Comparison of ENCODE assay signal across 9 cellular contexts in the genomic region with DNA sequence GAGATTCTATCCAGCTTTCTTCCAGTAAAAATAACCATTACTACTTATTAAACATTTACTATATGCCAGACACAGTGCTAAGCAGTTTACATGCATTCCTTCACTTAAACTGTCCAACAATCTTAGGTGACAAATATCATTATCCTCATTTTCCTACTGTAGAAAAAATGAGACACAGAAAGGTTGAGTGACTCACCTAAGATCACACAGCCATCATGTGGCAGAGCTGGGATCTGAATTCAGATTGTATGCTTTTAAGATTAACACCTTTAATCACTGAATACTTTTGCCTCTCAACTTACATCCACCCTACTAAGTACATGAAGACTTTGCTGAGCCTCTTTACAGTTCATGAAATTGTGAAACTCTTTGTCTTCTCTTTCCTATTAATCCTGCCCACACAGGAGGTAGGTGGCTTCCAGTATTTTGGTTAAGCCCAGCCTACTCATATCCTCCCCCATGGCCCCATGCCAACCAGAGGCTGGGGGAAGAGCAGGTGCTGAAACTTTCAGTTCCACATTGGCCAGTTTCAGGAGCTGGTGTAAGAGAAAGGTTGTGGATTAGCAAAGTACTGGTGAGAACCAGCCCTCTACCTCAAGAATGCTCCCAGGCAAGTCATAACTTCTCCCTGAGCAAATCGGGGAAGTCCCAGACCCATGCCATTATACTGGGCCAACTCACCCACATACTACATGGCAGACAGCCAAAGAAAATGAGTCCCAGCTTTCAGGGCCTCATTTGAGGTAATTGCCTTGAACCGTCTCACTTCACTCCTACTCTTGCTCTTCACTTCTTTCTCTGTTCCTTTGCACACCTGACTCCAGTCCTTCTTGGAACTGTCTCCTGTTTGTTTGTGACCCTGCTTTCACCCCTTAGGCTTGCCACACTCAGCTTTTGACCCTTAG.
A peak's percentile ranks its signal among the peaks of the same experiment; 100 is the strongest.
DNase-seq lines count a peak whose midpoint lies in the region; ATAC-seq and TF ChIP-seq lines count a peak whose summit lies in the region.
"Had no signal": no experiment of that assay in that cellular context is flagged by ENCODE, and none has a peak within 500 bp of the region (broad histone marks: within the 10 kb centered on the region; RNA-seq: fewer than 3 reads in every experiment).

No MANE protein-coding gene starts in this region.

- H3K27ac ChIP-seq in GM23338 (ENCODE audit: low read depth): no peak overlapping the region
- H3K27ac ChIP-seq in esophagus muscularis mucosa (replicated peaks in 1 of 4): no peak overlapping the region
- H3K27ac ChIP-seq: SJSA1 had no signal

- no peaks in the 10 kb centered on the region for H3K9me3 Mint-ChIP-seq in GM23338

- H3K9me3 ChIP-seq in esophagus muscularis mucosa: no peaks in the 10 kb centered on the region
- H3K9me3 ChIP-seq: SJSA1 had no signal

- H3K27me3 Mint-ChIP-seq in GM23338 (ENCODE audit: insufficient read depth, low read depth, poor library complexity): peaks cover 4% of the 10 kb centered on the region

- no peaks in the 10 kb centered on the region for H3F3A ChIP-seq in GM23338 (replicated peaks; ENCODE audit: low read depth)

- no peaks in the 10 kb centered on the region for H3K36me3 Mint-ChIP-seq in GM23338 (ENCODE audit: low read depth)

- H2AFZ ChIP-seq in GM23338: no peak overlapping the region

- H3K79me2 ChIP-seq in GM23338 (replicated peaks; ENCODE audit: insufficient read depth): no peaks in the 10 kb centered on the region

- H3K4me1 Mint-ChIP-seq in GM23338: no peaks in the 10 kb centered on the region

- H3K4me1 ChIP-seq in GM23338 (ENCODE audit: insufficient read depth): no peaks in the 10 kb centered on the region
- no peaks in the 10 kb centered on the region for H3K4me1 ChIP-seq in esophagus muscularis mucosa
- H3K4me1 ChIP-seq: SJSA1 had no signal

- H3K27me3 ChIP-seq in GM23338 (ENCODE audit: insufficient read depth) (no peaks in the 10 kb centered on the region), esophagus muscularis mucosa (no peaks in the 10 kb centered on the region)
- H3K27me3 ChIP-seq: SJSA1 had no signal

- WGBS in esophagus muscularis mucosa: 61% methylated on average over 2 of the region's 2 CpGs

- intact Hi-C loops in esophagus muscularis mucosa (cut with DNase I): no loop called here

- no peak overlapping the region for H3K4me3 Mint-ChIP-seq in GM23338

- peak; percentile 97 for ATAC-seq in HG02763 (IDR thresholded peaks at IDR 0.05; ENCODE audit: unreplicated experiment)
- ATAC-seq in GM23338: no peak

- TF ChIP-seq POLR2A in esophagus muscularis mucosa (IDR thresholded peaks at IDR 0.05; ENCODE audit: low read depth): no peak

- H3K36me3 ChIP-seq in GM23338 (ENCODE audit: insufficient read depth) (no peaks in the 10 kb centered on the region), esophagus muscularis mucosa (no peaks in the 10 kb centered on the region)
- H3K36me3 ChIP-seq: SJSA1 had no signal

- no peak for TF ChIP-seq EP300 in esophagus muscularis mucosa (IDR thresholded peaks at IDR 0.05)

- no peak overlapping the region for H3K27ac Mint-ChIP-seq in GM23338

- H3K4me3 ChIP-seq in GM23338: no peak overlapping the region
- no peak overlapping the region for H3K4me3 ChIP-seq in esophagus muscularis mucosa
- H3K4me3 ChIP-seq: SJSA1 had no signal

- H3K9me2 ChIP-seq in GM23338 (ENCODE audit: insufficient read depth): no peaks in the 10 kb centered on the region

- no peak overlapping the region for H3K4me2 ChIP-seq in GM23338

- H4K20me1 ChIP-seq in GM23338 (replicated peaks; ENCODE audit: insufficient read depth): no peaks in the 10 kb centered on the region

- DNase-seq in DMS53 (lab: John Stamatoyannopoulos, UW) (peak; percentile 14), DMS53 treated with DMSO at 0.1 percent for 48 hours (lab: John Stamatoyannopoulos, UW; ENCODE audit: unreplicated experiment) (no peak), NCI-H1105 (lab: John Stamatoyannopoulos, UW) (peak; percentile 8), iris pigment epithelial cell (ENCODE audit: low read depth) (peak; percentile 10), NCI-H526 treated with DMSO at 0.1 percent for 48 hours (lab: John Stamatoyannopoulos, UW) (no peak), GM23338 (ENCODE audit: low spot score) (no peak), esophagus muscularis mucosa (ENCODE audit: extremely low spot score) (no peak)

- no peak for TF ChIP-seq CTCF in GM23338 (conservative IDR thresholded peaks at IDR 0.05; ENCODE audit: low read depth in 2 of 2)
- TF ChIP-seq CTCF in esophagus muscularis mucosa (IDR thresholded peaks at IDR 0.05): no peak

TF ChIP-seq in GM23338, 12 proteins besides CTCF, POLR2A, EP300 and RAD21 (continues in another document):
- no peak for TF ChIP-seq POLR2AphosphoS5 (IDR thresholded peaks at IDR 0.05; ENCODE audit: low read depth)
- TF ChIP-seq ZNF114 (CRISPR knock-in tag; IDR thresholded peaks at IDR 0.05): no peak
- no peak for TF ChIP-seq ZNF462 (CRISPR knock-in tag; IDR thresholded peaks at IDR 0.05)
- TF ChIP-seq EZH2phosphoT487 (IDR thresholded peaks at IDR 0.05; ENCODE audit: unreplicated experiment): no peak
- no peak for TF ChIP-seq EZH2 (IDR thresholded peaks at IDR 0.05; ENCODE audit: low read depth, unreplicated experiment)
- no peak for TF ChIP-seq ETS1 (IDR thresholded peaks at IDR 0.05)
- no peak for TF ChIP-seq NANOG (IDR thresholded peaks at IDR 0.05; ENCODE audit: borderline replicate concordance)
- no peak for TF ChIP-seq CREB1 (CRISPR knock-in tag; IDR thresholded peaks at IDR 0.05; ENCODE audit: low read depth)
- TF ChIP-seq JUNB (IDR thresholded peaks at IDR 0.05; ENCODE audit: unreplicated experiment): no peak
- no peak for TF ChIP-seq ZNF331 (CRISPR knock-in tag; IDR thresholded peaks at IDR 0.05; ENCODE audit: low read depth)

Comparison
In these comparisons a context has a peak if more than half of its experiments do, and no peak if none do; other contexts are left out.
1. DNase-seq: peak in DMS53 (single experiment), NCI-H1105 (single experiment) and iris pigment epithelial cell (single experiment); none in DMS53 treated with DMSO at 0.1 percent for 48 hours (single experiment), NCI-H526 treated with DMSO at 0.1 percent for 48 hours (single experiment), GM23338 (single experiment) and esophagus muscularis mucosa (single experiment).